In genomic region chr1:28248273-28249012, GRCh38 we compare ENCODE assay signal across 8 cellular contexts. TPM values are rescaled to one million over a fixed set of nuclear protein-coding genes. Genes with fewer than 3 reads are reported as not detected.
A peak's percentile ranks its signal among the peaks of the same experiment; 100 is the strongest.
DNase-seq lines count a peak whose midpoint lies in the region; FAIRE-seq and TF ChIP-seq lines count a peak whose summit lies in the region.

No MANE protein-coding gene starts in this region.

- TF ChIP-seq POLR2A in vagina (IDR thresholded peaks at IDR 0.05), result no peak

- TF ChIP-seq CTCF in GM13977 (IDR thresholded peaks at IDR 0.05; ENCODE audit: extremely low read depth, insufficient read depth, missing control alignments) (peak; percentile 88), astrocyte (IDR thresholded peaks at IDR 0.05; ENCODE audit: insufficient read depth, low read depth, low read length) (peak; percentile 95), vagina (IDR thresholded peaks at IDR 0.05) (peak; percentile 80 to 91 (median 82))

- peak overlapping the region; percentile 87 for H3K4me2 ChIP-seq in astrocyte (ENCODE audit: low read length)

- no peaks in the 10 kb centered on the region for H4K20me1 ChIP-seq in astrocyte (ENCODE audit: insufficient read depth, low read length)

- peak overlapping the region; percentile 40 for H3K9ac ChIP-seq in astrocyte (ENCODE audit: low read length)

- H3K36me3 Mint-ChIP-seq in astrocyte (ENCODE audit: low read depth, unreplicated experiment), result no peaks in the 10 kb centered on the region

- H3K4me1 ChIP-seq in astrocyte (ENCODE audit: insufficient read depth, low read length) (peaks cover 33% of the 10 kb centered on the region), vagina (peaks cover 24% of the 10 kb centered on the region)

- in situ Hi-C loops in GM13977 (cut with MboI; ENCODE audit: low pct_unique_long_range_greater_than_20kb, low sequenced_read_pairs, unreplicated experiment), result no loop called here

- intact Hi-C loops in vagina (cut with DNase I), result no loop called here

- peak overlapping the region; percentile 78 for H2AFZ ChIP-seq in astrocyte (ENCODE audit: low read depth, low read length)

- H3K27me3 ChIP-seq in astrocyte (ENCODE audit: insufficient read depth, low read length), result no peaks in the 10 kb centered on the region
- H3K27me3 ChIP-seq in vagina, result no peaks in the 10 kb centered on the region

- H3K9me3 ChIP-seq in astrocyte (ENCODE audit: insufficient read depth, low read depth, low read length) (no peaks in the 10 kb centered on the region), vagina (no peaks in the 10 kb centered on the region)

- H3K4me3 ChIP-seq in astrocyte (ENCODE audit: insufficient read depth, low read depth, low read length) (no peak overlapping the region), vagina (no peak overlapping the region)

- FAIRE-seq in astrocyte (lab: Jason Lieb, UNC), result no peak

- H3K4me1 Mint-ChIP-seq in astrocyte (ENCODE audit: low read depth, unreplicated experiment), result peaks cover 30% of the 10 kb centered on the region

- H3K27me3 Mint-ChIP-seq in astrocyte (ENCODE audit: low read depth, unreplicated experiment), result no peaks in the 10 kb centered on the region

- H3K27ac Mint-ChIP-seq in astrocyte (ENCODE audit: unreplicated experiment), result peak overlapping the region; percentile 98

- DNase-seq in A172 (ENCODE audit: low spot score) (peak; percentile 62), GM13977 (ENCODE audit: low spot score) (peak; percentile 70), NCI-H1694 (lab: John Stamatoyannopoulos, UW) (peak; percentile 64), T-helper 22 cell (ENCODE audit: low read depth) (peak; percentile 55), astrocyte (ENCODE audit: low read depth) (peak; percentile 54), hepatic stellate cell (ENCODE audit: low spot score) (peak; percentile 71), retina (peak; percentile 82), vagina (ENCODE audit: extremely low spot score in 2 of 2) (no peak)

- H3K9me3 Mint-ChIP-seq in astrocyte (ENCODE audit: unreplicated experiment), result no peaks in the 10 kb centered on the region

- peaks cover 6% of the 10 kb centered on the region for H3K79me2 ChIP-seq in astrocyte (ENCODE audit: insufficient read depth, low read length)

- no peaks in the 10 kb centered on the region for H3K36me3 ChIP-seq in astrocyte (ENCODE audit: insufficient read depth, low read length)
- no peaks in the 10 kb centered on the region for H3K36me3 ChIP-seq in vagina

- no peak overlapping the region for H3K4me3 Mint-ChIP-seq in astrocyte (ENCODE audit: unreplicated experiment)

- H3K27ac ChIP-seq in astrocyte (ENCODE audit: low read depth, low read length) (peak overlapping the region; percentile 14), vagina (peak overlapping the region; percentile 87)

RNA-seq across cellular contexts. Expression of gene SESN2, which starts 10.9 kb away (rescaled TPM):
- 4.2 and 5.3 TPM in 2 replicates for total RNA-seq in A172 (2014; rRNA removed; shearing (Covaris generic))
- total RNA-seq in astrocyte, result 74.6 and 78.3 TPM in 2 replicates
- 14.7 TPM for total RNA-seq in vagina

RNA-seq across cellular contexts. Expression of gene ATP5IF1, which starts 12.5 kb away (rescaled TPM):
- total RNA-seq in A172 (2014; rRNA removed; shearing (Covaris generic)), result 216 and 251 TPM in 2 replicates
- total RNA-seq in astrocyte, result 157 and 160 TPM in 2 replicates
- total RNA-seq in vagina, result 224 TPM

RNA-seq across cellular contexts. Expression of gene DNAJC8, which starts 15.6 kb away (rescaled TPM):
- total RNA-seq in A172 (2014; rRNA removed; shearing (Covaris generic)), result 117 and 123 TPM in 2 replicates
- total RNA-seq in astrocyte (86.9 and 91.3 TPM in 2 replicates), vagina (84.2 TPM)

Comparison
In these comparisons a context has a peak if more than half of its experiments do, and no peak if none do; other contexts are left out.
1. DNase-seq: peak in A172 (single experiment), GM13977 (single experiment), NCI-H1694 (single experiment), T-helper 22 cell (single experiment), astrocyte (single experiment), hepatic stellate cell (single experiment) and retina (single experiment); none in vagina (0 of 2).
2. Peak in every context shown above with its lines, with median percentiles within 50 percentile points of each other: CTCF ChIP-seq.